ENCODE assay signal across 8 cellular contexts in the genomic region with DNA sequence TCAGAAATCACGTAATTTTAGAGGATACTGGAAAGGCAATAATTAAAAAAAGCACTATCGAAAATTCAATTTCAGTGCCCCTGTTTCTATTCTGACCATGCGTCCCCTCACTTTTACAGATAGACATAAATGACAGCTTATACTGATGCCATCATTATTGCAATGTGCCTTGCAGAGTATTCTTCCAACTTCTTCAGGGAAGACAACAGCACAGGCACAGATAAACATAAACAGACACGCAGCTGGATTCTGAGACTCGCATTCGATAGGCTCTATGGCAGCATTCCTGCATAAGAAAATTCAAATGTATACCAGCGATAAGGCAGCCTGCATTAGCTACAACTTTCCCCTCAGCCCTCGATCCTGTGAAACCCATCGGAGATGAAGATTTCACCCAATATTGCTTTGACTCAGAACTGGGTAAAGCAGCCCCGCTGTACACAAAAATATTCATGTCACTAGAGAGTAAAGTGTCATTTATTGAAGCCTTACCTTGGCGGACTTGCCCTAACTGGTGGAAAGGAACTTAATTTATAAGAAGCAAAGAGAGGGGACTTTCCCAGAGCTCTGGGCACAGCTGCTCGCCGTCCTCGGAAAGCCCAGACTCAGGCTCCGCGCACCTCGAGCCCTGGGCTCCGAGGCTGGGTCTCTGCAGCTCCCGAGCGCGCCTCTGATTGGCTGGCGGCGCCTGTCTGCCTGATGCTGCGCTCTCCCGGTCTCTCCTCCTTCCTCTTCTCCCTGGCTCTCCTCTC. TPM values are rescaled to one million over a fixed set of nuclear protein-coding genes. Genes with fewer than 3 reads are reported as not detected.
A peak's percentile ranks its signal among the peaks of the same experiment; 100 is the strongest.
DNase-seq lines count a peak whose midpoint lies in the region; ATAC-seq, FAIRE-seq and TF ChIP-seq lines count a peak whose summit lies in the region.

A gene with protein sequence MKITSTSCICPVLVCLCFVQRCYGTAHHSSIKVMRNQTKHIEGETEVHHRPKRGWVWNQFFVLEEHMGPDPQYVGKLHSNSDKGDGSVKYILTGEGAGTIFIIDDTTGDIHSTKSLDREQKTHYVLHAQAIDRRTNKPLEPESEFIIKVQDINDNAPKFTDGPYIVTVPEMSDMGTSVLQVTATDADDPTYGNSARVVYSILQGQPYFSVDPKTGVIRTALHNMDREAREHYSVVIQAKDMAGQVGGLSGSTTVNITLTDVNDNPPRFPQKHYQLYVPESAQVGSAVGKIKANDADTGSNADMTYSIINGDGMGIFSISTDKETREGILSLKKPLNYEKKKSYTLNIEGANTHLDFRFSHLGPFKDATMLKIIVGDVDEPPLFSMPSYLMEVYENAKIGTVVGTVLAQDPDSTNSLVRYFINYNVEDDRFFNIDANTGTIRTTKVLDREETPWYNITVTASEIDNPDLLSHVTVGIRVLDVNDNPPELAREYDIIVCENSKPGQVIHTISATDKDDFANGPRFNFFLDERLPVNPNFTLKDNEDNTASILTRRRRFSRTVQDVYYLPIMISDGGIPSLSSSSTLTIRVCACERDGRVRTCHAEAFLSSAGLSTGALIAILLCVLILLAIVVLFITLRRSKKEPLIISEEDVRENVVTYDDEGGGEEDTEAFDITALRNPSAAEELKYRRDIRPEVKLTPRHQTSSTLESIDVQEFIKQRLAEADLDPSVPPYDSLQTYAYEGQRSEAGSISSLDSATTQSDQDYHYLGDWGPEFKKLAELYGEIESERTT (minus strand): TSS at position 607 of the 752 bp plus-strand sequence. CDS start 149,214 bp downstream, outside the sequence.

- no peak for TF ChIP-seq POLR2A in spleen (IDR thresholded peaks at IDR 0.05)

- TF ChIP-seq CTCF in Caco-2 (IDR thresholded peaks at IDR 0.05; ENCODE audit: insufficient read depth in 1 of 2, low read depth in 1 of 2, low read length in 1 of 2, severe bottlenecking in 1 of 2, unreplicated experiment in 1 of 2): no peak
- TF ChIP-seq CTCF in astrocyte (IDR thresholded peaks at IDR 0.05; ENCODE audit: insufficient read depth, low read depth, low read length): no peak
- TF ChIP-seq CTCF in spleen (IDR thresholded peaks at IDR 0.05 in 8 of 11, conservative IDR thresholded peaks at IDR 0.05 in 3 of 11): no peak

- no peaks in the 10 kb centered on the region for H3K36me3 Mint-ChIP-seq in Caco-2 (ENCODE audit: insufficient read depth, unreplicated experiment)
- no peaks in the 10 kb centered on the region for H3K36me3 Mint-ChIP-seq in astrocyte (ENCODE audit: low read depth, unreplicated experiment)

- peak within 1 kb of the TSS; percentile 56 for H3K9ac ChIP-seq in astrocyte (ENCODE audit: low read length)

- H3K9me3 Mint-ChIP-seq in Caco-2 (ENCODE audit: unreplicated experiment): no peaks in the 10 kb centered on the region
- no peaks in the 10 kb centered on the region for H3K9me3 Mint-ChIP-seq in astrocyte (ENCODE audit: unreplicated experiment)

- H3K36me3 ChIP-seq in Caco-2 (ENCODE audit: control insufficient read depth, insufficient read depth, low read length) (no peaks in the 10 kb centered on the region), astrocyte (ENCODE audit: insufficient read depth, low read length) (no peaks in the 10 kb centered on the region), spleen (no peaks in the 10 kb centered on the region)

- H3K4me3 ChIP-seq in Caco-2 (ENCODE audit: low read depth, low read length) (no peak within 1 kb of the TSS), astrocyte (ENCODE audit: insufficient read depth, low read depth, low read length) (peak within 1 kb of the TSS; percentile 63), iPS-11a (ENCODE audit: low read depth, low read length) (peak within 1 kb of the TSS; percentile 24), spleen (peak within 1 kb of the TSS in 1 of 8 donors; percentile 10)

- intact Hi-C loops in Caco-2 (cut with micrococcal nuclease; ENCODE audit: unreplicated experiment) (no loop called here), spleen (cut with DNase I; ENCODE audit: low total_unique reads) (no loop called here)

- H3K4me1 Mint-ChIP-seq in Caco-2 (ENCODE audit: low read depth, unreplicated experiment) (peaks cover 5% of the 10 kb centered on the region), astrocyte (ENCODE audit: low read depth, unreplicated experiment) (peaks cover 2% of the 10 kb centered on the region)

- no peak for FAIRE-seq in astrocyte (lab: Jason Lieb, UNC)

- POLR2A ChIA-PET in Caco-2 (lab: Charles Lee): no interaction called here

- H3K4me2 ChIP-seq in astrocyte (ENCODE audit: low read length): peak within 1 kb of the TSS; percentile 90

- H3K4me1 ChIP-seq in Caco-2 (no peaks in the 10 kb centered on the region), astrocyte (ENCODE audit: insufficient read depth, low read length) (no peaks in the 10 kb centered on the region), spleen (no peaks in the 10 kb centered on the region)

- ATAC-seq in HG02970 (IDR thresholded peaks at IDR 0.05; ENCODE audit: low FRiP score, unreplicated experiment): no peak

- H3K27ac ChIP-seq in astrocyte (ENCODE audit: low read depth, low read length) (no peak within 1 kb of the TSS), spleen (no peak within 1 kb of the TSS)

- peak; percentile 5 to 32 for DNase-seq in Caco-2
- DNase-seq in NCI-H146 (lab: John Stamatoyannopoulos, UW): peak; percentile 36
- peak; percentile 55 for DNase-seq in astrocyte (ENCODE audit: low read depth)
- DNase-seq in spleen: peak; percentile 58
- no peak for DNase-seq in ureter (ENCODE audit: low spot score)
- DNase-seq in stimulated activated CD4-positive, alpha-beta T cell treated with anti-CD3 and anti-CD28 coated beads, Interleukin-15, amount 100 ng/mL, for 24 hours: no peak

- H4K20me1 ChIP-seq in astrocyte (ENCODE audit: insufficient read depth, low read length): no peaks in the 10 kb centered on the region

- H2AFZ ChIP-seq in astrocyte (ENCODE audit: low read depth, low read length): peak within 1 kb of the TSS; percentile 87

- H3K27ac Mint-ChIP-seq in Caco-2 (ENCODE audit: unreplicated experiment) (no peak within 1 kb of the TSS), astrocyte (ENCODE audit: unreplicated experiment) (no peak within 1 kb of the TSS)

- peaks cover 4% of the 10 kb centered on the region for H3K27me3 Mint-ChIP-seq in Caco-2 (ENCODE audit: insufficient read depth, unreplicated experiment)
- H3K27me3 Mint-ChIP-seq in astrocyte (ENCODE audit: low read depth, unreplicated experiment): peaks cover 30% of the 10 kb centered on the region

- 12 to 18% (median 15%) methylated on average over 21 to 25 of the region's 25 CpGs for WGBS in spleen, 5 donors

- H3K9me3 ChIP-seq in Caco-2 (no peaks in the 10 kb centered on the region), astrocyte (ENCODE audit: insufficient read depth, low read depth, low read length) (no peaks in the 10 kb centered on the region), spleen (no peaks in the 10 kb centered on the region)

- CTCF ChIA-PET in Caco-2 (lab: Charles Lee): no interaction called here

- no peaks in the 10 kb centered on the region for H3K27me3 ChIP-seq in Caco-2 (replicated peaks; ENCODE audit: control insufficient read depth, insufficient read depth, low read length)
- no peaks in the 10 kb centered on the region for H3K27me3 ChIP-seq in astrocyte (ENCODE audit: insufficient read depth, low read length)
- no peaks in the 10 kb centered on the region for H3K27me3 ChIP-seq in spleen (replicated peaks in 1 of 7)

- no TSS peak for BruUV-seq in Caco-2 (replicated peaks; lab: Mats Ljungman, UMichigan)

- H3K79me2 ChIP-seq in astrocyte (ENCODE audit: insufficient read depth, low read length): no peaks in the 10 kb centered on the region

- H3K4me3 Mint-ChIP-seq in Caco-2 (ENCODE audit: unreplicated experiment) (peak within 1 kb of the TSS; percentile 41), astrocyte (ENCODE audit: unreplicated experiment) (peak within 1 kb of the TSS; percentile 77)

RNA-seq across cellular contexts. Expression of the gene that starts here (rescaled TPM):
- total RNA-seq in Caco-2 (2022) (0.32 and 0.86 TPM in 2 replicates), astrocyte (not detected in 2 replicates), spleen (under 1 TPM in 1 of 7 donors, not detected in 6; 0.26 TPM), ureter (not detected)
- not detected for polyA plus RNA-seq in spleen

Comparison
In these comparisons a context has a peak if more than half of its experiments do, and no peak if none do; other contexts are left out.
1. Peak in DNase-seq in Caco-2; RNA of the gene not detected or under 1 TPM.
2. Peak in DNase-seq, H3K4me3 ChIP-seq, H3K9ac ChIP-seq and H3K4me2 ChIP-seq in astrocyte; RNA of the gene not detected or under 1 TPM.
3. Peak in DNase-seq in spleen; RNA of the gene not detected or under 1 TPM.